17 cellular contexts compared by ENCODE assay signal in the genomic region with DNA sequence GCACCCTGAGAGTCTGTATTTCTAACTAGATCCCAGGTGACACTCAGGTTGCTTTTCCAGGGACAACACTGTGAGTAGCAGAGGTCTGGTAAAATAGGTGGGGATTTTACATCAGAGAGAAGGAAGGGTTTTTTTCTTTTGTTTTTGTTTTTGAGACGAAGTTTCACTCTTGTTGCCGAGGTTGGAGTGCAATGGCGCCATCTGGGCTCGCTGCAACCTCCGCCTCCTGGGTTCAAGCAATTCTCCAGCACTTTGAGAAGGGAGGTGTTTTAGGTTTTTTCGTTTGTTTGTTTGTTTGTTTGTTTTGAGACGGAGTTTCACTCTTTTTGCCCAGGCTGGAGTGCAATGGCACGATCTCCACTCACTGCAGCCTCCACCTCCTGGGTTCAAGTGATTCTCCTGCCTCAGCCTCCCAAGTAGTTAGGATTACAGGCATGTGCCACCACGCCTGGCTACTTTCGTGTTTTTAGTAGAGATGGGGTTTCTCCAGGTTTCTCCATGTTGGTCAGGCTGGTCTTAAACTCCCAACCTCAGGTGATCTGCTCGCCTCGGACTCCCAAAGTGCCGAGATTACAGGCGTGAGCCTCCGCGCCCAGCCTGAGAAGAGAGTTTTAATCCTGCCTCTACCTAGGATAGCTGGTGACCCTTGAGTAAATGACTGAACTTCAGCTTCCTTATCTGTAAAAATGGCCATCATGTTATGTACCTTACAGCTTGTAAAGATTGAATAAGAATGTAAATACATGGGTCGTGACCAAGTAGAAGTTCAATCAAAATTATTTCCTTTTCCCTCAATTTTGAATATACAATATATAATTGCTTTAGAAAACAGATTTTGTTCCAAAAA.
A peak's percentile ranks its signal among the peaks of the same experiment; 100 is the strongest.
DNase-seq lines count a peak whose midpoint lies in the region; ATAC-seq, FAIRE-seq and TF ChIP-seq lines count a peak whose summit lies in the region.
"Had no signal": no experiment of that assay in that cellular context is flagged by ENCODE, and none has a peak within 500 bp of the region (broad histone marks: within the 10 kb centered on the region; RNA-seq: fewer than 3 reads in every experiment).

No MANE protein-coding gene starts in this region.

- no peaks in the 10 kb centered on the region for H3K27me3 ChIP-seq in PC-9 (ENCODE audit: insufficient read depth, low read depth)

- no peak for FAIRE-seq in A549 (lab: Jason Lieb, UNC)
- FAIRE-seq: A204.1 had no signal

- no peak for TF ChIP-seq POLR2A in A549 (IDR thresholded peaks at IDR 0.05; ENCODE audit: low read length)

- peak overlapping the region; percentile 67 for H3K4me2 ChIP-seq in A549
- H3K4me2 ChIP-seq in PC-9 = peak overlapping the region; percentile 24

- BruUV-seq in PC-9 (replicated peaks; lab: Mats Ljungman, UMichigan) = no TSS peak

- H3K4me3 ChIP-seq in A549 = no peak overlapping the region
- no peak overlapping the region for H3K4me3 ChIP-seq in HEK293 (ENCODE audit: low read depth, low read length)
- no peak overlapping the region for H3K4me3 ChIP-seq in PC-9
- H3K4me3 ChIP-seq: HAP-1 had no signal

- peaks cover 21% of the 10 kb centered on the region for H3F3A ChIP-seq in PC-9 (ENCODE audit: insufficient read depth, low read depth)

- H4K20me1 ChIP-seq in PC-9 (ENCODE audit: insufficient read depth) = no peaks in the 10 kb centered on the region

- H3K36me3 ChIP-seq in HEK293 (ENCODE audit: control insufficient read depth in 2 of 2, insufficient read depth in 1 of 2, low read length in 2 of 2) (no peaks in the 10 kb centered on the region), PC-9 (ENCODE audit: low read depth) (no peaks in the 10 kb centered on the region)
- H3K36me3 ChIP-seq: HAP-1 had no signal

- no peak for DNase-seq in A549 (ENCODE audit: low read depth in 1 of 2, low spot score in 1 of 2)
- DNase-seq in PC-9 = no peak
- DNase-seq in left colon = no peak
- no peak for DNase-seq in NCI-H446 treated with DMSO at 0.1 percent for 48 hours (lab: John Stamatoyannopoulos, UW)
- no peak for DNase-seq in SW 1271 (lab: John Stamatoyannopoulos, UW)
- no peak for DNase-seq in glomerular visceral epithelial cell (ENCODE audit: extremely low spot score)
- DNase-seq: C1 segment of cervical spinal cord, DMS 273 treated with DMSO at 0.1 percent for 48 hours, NCI-H1048, NCI-H2081 treated with DMSO at 0.1 percent for 48 hours, NCI-H2227 treated with DMSO at 0.1 percent for 48 hours, NCI-H524 treated with DMSO at 0.1 percent for 48 hours, SIG-M5 had no signal

- intact Hi-C loops in PC-9 (cut with micrococcal nuclease; ENCODE audit: unreplicated experiment) (no loop called here), left colon (cut with DNase I, micrococcal nuclease) (no loop called here)

- H3K9me3 ChIP-seq in A549 (no peaks in the 10 kb centered on the region), HEK293 (ENCODE audit: control insufficient read depth, insufficient read depth, low read depth, low read length) (no peaks in the 10 kb centered on the region), PC-9 (ENCODE audit: insufficient read depth, low read depth) (peaks cover 28% of the 10 kb centered on the region)
- H3K9me3 ChIP-seq: HAP-1 had no signal

- TF ChIP-seq EP300 in A549 (IDR thresholded peaks at IDR 0.05) = no peak

- no peaks in the 10 kb centered on the region for H3K9me2 ChIP-seq in PC-9 (ENCODE audit: insufficient read depth)

- CTCF ChIA-PET in A549 (lab: Yijun Ruan, JAX) = no interaction called here
- CTCF ChIA-PET in HEK293 (lab: Yijun Ruan, JAX) = no interaction called here
- CTCF ChIA-PET in PC-9 (lab: Charles Lee) = no interaction called here

- H3K4me1 ChIP-seq in A549 (peaks cover 42% of the 10 kb centered on the region), HEK293 (ENCODE audit: control insufficient read depth, insufficient read depth, low read length) (no peaks in the 10 kb centered on the region), PC-9 (replicated peaks; ENCODE audit: insufficient read depth) (peaks cover 29% of the 10 kb centered on the region)
- H3K4me1 ChIP-seq: HAP-1 had no signal

- H3K27ac ChIP-seq in A549 (peak overlapping the region; percentile 16 to 60; a peak in 4 of 6 replicates), HEK293 (ENCODE audit: extremely low read depth, low read depth, low read length) (no peak overlapping the region), PC-9 (peak overlapping the region; percentile 53)

- TF ChIP-seq CTCF in A549 (IDR thresholded peaks at IDR 0.05) (no peak; the same call in 2 of the 3 replicates), HEK293 (tag by site-specific recombination; IDR thresholded peaks at IDR 0.05) (no peak), PC-9 (conservative IDR thresholded peaks at IDR 0.05) (no peak)

- no peak overlapping the region for H2AFZ ChIP-seq in PC-9

- POLR2A ChIA-PET in A549 (lab: Yijun Ruan, JAX) = no interaction called here
- POLR2A ChIA-PET in HEK293 (lab: Yijun Ruan, JAX) = no interaction called here
- POLR2A ChIA-PET in PC-9 (lab: Charles Lee; ENCODE audit: unreplicated experiment) = no interaction called here

- H3K79me2 ChIP-seq in PC-9 (ENCODE audit: low read depth) = no peaks in the 10 kb centered on the region

- ATAC-seq in A549 (peak in 1 of 2 experiments; percentile 49; a peak in 2 of 6 replicates), left colon (peak; percentile 91), HG03175 (IDR thresholded peaks at IDR 0.05; ENCODE audit: unreplicated experiment) (no peak)

- 73% methylated on average over 17 of the region's 17 CpGs for WGBS in A549 (ENCODE audit: missing lambda C conversion rate)

- TF ChIP-seq RAD21 in A549 (conservative IDR thresholded peaks at IDR 0.05 in 1 of 2, IDR thresholded peaks at IDR 0.05 in 1 of 2) = peak; percentile 18 to 34; a peak in 3 of 5 replicates

TF ChIP-seq in A549, 52 proteins besides CTCF, POLR2A, EP300 and RAD21 (continues in another document):
- TF ChIP-seq, protein P1, sequence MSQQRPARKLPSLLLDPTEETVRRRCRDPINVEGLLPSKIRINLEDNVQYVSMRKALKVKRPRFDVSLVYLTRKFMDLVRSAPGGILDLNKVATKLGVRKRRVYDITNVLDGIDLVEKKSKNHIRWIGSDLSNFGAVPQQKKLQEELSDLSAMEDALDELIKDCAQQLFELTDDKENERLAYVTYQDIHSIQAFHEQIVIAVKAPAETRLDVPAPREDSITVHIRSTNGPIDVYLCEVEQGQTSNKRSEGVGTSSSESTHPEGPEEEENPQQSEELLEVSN (IDR thresholded peaks at IDR 0.05; ENCODE audit: borderline replicate concordance, low read depth) = no peak
- TF ChIP-seq ZSCAN20 (CRISPR knock-in tag; IDR thresholded peaks at IDR 0.05) (no peak), RARB (CRISPR knock-in tag; IDR thresholded peaks at IDR 0.05) (no peak), NFE2L2 (conservative IDR thresholded peaks at IDR 0.05; ENCODE audit: low read length) (no peak)
- TF ChIP-seq, protein P2, sequence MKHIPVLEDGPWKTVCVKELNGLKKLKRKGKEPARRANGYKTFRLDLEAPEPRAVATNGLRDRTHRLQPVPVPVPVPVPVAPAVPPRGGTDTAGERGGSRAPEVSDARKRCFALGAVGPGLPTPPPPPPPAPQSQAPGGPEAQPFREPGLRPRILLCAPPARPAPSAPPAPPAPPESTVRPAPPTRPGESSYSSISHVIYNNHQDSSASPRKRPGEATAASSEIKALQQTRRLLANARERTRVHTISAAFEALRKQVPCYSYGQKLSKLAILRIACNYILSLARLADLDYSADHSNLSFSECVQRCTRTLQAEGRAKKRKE (CRISPR knock-in tag; IDR thresholded peaks at IDR 0.05; ENCODE audit: low read depth) = no peak

TF ChIP-seq in HEK293, 187 proteins besides CTCF, POLR2A, EP300 and RAD21 (continues in another document):
- TF ChIP-seq PRDM6 (tag by site-specific recombination; IDR thresholded peaks at IDR 0.05) (no peak), KLF9 (tag by site-specific recombination; IDR thresholded peaks at IDR 0.05; ENCODE audit: low read depth) (no peak), ZNF184 (tag by site-specific recombination; IDR thresholded peaks at IDR 0.05) (no peak), ZFP37 (tag by site-specific recombination; IDR thresholded peaks at IDR 0.05) (no peak), ZNF324 (tag by site-specific recombination; IDR thresholded peaks at IDR 0.05) (no peak), ZEB2 (tag by site-specific recombination; IDR thresholded peaks at IDR 0.05) (no peak), ZNF302 (tag by site-specific recombination; IDR thresholded peaks at IDR 0.05; ENCODE audit: low read depth) (no peak), SETDB1 (IDR thresholded peaks at IDR 0.05; ENCODE audit: insufficient read length, low read length) (peak; percentile 11), GLIS1 (tag by site-specific recombination; IDR thresholded peaks at IDR 0.05) (no peak), ZNF610 (tag by site-specific recombination; IDR thresholded peaks at IDR 0.05; ENCODE audit: borderline replicate concordance) (no peak), ZNF202 (tag by site-specific recombination; IDR thresholded peaks at IDR 0.05; ENCODE audit: borderline replicate concordance) (0 out of 2 replicates have a peak, but pooled peaks have one; percentile 14), ZNF692 (tag by site-specific recombination; IDR thresholded peaks at IDR 0.05) (no peak), ZNF548 (tag by site-specific recombination; IDR thresholded peaks at IDR 0.05) (no peak), RBAK (tag by site-specific recombination; IDR thresholded peaks at IDR 0.05) (no peak)
